ENCODE assay signal across 1 cellular context in the genomic region with DNA sequence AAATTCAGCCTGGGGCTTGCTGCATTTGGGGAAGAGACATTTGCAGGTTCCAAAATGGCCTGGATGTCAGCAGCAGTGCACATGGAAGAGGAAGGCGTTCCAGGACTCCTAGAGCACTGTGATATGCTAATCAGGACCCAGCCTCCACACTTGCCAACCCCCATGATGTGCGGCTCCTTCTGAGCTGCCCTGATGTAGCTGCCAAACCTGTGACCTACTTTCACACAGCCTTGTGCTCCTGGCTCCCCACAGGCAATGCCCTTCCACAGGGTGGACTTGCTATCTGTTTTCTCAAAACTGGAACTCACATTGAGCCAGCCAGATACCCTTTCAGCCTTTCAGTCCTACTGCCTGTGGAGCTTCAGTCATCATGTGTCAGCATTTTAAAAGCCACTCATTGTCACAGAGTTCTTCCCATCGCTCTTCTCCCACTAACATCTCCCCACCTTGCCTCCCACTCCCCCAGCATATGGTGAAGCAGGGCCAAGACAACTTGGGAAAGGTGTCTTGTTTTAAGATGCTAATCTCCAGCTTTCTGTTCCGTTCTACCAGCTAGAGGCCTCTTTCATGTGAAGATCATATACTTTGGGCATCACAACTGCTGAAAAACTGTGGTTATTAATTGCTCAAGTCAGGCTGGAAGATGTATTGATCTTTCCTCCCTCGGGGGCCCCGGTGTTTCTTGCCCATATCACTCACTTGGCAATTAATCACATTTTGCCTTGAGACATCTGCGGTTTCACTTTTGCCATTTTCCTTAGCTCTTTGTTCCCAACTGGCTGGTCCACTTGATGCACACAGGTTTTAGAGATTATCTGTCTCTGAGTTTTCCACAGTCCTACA.
TF ChIP-seq lines count a peak whose summit lies in the region.

No MANE protein-coding gene starts in this region.

TF ChIP-seq in GM23338, 12 proteins besides CTCF, POLR2A, EP300 and RAD21:
- TF ChIP-seq, protein P1, sequence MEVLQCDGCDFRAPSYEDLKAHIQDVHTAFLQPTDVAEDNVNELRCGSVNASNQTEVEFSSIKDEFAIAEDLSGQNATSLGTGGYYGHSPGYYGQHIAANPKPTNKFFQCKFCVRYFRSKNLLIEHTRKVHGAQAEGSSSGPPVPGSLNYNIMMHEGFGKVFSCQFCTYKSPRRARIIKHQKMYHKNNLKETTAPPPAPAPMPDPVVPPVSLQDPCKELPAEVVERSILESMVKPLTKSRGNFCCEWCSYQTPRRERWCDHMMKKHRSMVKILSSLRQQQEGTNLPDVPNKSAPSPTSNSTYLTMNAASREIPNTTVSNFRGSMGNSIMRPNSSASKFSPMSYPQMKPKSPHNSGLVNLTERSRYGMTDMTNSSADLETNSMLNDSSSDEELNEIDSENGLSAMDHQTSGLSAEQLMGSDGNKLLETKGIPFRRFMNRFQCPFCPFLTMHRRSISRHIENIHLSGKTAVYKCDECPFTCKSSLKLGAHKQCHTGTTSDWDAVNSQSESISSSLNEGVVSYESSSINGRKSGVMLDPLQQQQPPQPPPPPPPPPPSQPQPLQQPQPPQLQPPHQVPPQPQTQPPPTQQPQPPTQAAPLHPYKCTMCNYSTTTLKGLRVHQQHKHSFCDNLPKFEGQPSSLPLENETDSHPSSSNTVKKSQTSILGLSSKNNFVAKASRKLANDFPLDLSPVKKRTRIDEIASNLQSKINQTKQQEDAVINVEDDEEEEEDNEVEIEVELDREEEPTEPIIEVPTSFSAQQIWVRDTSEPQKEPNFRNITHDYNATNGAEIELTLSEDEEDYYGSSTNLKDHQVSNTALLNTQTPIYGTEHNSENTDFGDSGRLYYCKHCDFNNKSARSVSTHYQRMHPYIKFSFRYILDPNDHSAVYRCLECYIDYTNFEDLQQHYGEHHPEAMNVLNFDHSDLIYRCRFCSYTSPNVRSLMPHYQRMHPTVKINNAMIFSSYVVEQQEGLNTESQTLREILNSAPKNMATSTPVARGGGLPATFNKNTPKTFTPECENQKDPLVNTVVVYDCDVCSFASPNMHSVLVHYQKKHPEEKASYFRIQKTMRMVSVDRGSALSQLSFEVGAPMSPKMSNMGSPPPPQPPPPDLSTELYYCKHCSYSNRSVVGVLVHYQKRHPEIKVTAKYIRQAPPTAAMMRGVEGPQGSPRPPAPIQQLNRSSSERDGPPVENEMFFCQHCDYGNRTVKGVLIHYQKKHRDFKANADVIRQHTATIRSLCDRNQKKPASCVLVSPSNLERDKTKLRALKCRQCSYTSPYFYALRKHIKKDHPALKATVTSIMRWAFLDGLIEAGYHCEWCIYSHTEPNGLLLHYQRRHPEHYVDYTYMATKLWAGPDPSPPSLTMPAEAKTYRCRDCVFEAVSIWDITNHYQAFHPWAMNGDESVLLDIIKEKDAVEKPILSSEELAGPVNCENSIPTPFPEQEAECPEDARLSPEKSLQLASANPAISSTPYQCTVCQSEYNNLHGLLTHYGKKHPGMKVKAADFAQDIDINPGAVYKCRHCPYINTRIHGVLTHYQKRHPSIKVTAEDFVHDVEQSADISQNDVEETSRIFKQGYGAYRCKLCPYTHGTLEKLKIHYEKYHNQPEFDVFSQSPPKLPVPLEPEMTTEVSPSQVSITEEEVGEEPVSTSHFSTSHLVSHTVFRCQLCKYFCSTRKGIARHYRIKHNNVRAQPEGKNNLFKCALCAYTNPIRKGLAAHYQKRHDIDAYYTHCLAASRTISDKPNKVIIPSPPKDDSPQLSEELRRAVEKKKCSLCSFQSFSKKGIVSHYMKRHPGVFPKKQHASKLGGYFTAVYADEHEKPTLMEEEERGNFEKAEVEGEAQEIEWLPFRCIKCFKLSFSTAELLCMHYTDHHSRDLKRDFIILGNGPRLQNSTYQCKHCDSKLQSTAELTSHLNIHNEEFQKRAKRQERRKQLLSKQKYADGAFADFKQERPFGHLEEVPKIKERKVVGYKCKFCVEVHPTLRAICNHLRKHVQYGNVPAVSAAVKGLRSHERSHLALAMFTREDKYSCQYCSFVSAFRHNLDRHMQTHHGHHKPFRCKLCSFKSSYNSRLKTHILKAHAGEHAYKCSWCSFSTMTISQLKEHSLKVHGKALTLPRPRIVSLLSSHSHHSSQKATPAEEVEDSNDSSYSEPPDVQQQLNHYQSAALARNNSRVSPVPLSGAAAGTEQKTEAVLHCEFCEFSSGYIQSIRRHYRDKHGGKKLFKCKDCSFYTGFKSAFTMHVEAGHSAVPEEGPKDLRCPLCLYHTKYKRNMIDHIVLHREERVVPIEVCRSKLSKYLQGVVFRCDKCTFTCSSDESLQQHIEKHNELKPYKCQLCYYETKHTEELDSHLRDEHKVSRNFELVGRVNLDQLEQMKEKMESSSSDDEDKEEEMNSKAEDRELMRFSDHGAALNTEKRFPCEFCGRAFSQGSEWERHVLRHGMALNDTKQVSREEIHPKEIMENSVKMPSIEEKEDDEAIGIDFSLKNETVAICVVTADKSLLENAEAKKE (CRISPR knock-in tag; IDR thresholded peaks at IDR 0.05) = no peak
- TF ChIP-seq ZNF331 (CRISPR knock-in tag; IDR thresholded peaks at IDR 0.05; ENCODE audit: low read depth) = no peak
- TF ChIP-seq STAT1 (IDR thresholded peaks at IDR 0.05; ENCODE audit: unreplicated experiment) = no peak
- TF ChIP-seq POLR2AphosphoS5 (IDR thresholded peaks at IDR 0.05; ENCODE audit: low read depth) = no peak
- no peak for TF ChIP-seq EZH2 (IDR thresholded peaks at IDR 0.05; ENCODE audit: low read depth, unreplicated experiment)
- TF ChIP-seq, protein P2, sequence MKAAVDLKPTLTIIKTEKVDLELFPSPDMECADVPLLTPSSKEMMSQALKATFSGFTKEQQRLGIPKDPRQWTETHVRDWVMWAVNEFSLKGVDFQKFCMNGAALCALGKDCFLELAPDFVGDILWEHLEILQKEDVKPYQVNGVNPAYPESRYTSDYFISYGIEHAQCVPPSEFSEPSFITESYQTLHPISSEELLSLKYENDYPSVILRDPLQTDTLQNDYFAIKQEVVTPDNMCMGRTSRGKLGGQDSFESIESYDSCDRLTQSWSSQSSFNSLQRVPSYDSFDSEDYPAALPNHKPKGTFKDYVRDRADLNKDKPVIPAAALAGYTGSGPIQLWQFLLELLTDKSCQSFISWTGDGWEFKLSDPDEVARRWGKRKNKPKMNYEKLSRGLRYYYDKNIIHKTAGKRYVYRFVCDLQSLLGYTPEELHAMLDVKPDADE (IDR thresholded peaks at IDR 0.05) = no peak
- TF ChIP-seq, protein P3, sequence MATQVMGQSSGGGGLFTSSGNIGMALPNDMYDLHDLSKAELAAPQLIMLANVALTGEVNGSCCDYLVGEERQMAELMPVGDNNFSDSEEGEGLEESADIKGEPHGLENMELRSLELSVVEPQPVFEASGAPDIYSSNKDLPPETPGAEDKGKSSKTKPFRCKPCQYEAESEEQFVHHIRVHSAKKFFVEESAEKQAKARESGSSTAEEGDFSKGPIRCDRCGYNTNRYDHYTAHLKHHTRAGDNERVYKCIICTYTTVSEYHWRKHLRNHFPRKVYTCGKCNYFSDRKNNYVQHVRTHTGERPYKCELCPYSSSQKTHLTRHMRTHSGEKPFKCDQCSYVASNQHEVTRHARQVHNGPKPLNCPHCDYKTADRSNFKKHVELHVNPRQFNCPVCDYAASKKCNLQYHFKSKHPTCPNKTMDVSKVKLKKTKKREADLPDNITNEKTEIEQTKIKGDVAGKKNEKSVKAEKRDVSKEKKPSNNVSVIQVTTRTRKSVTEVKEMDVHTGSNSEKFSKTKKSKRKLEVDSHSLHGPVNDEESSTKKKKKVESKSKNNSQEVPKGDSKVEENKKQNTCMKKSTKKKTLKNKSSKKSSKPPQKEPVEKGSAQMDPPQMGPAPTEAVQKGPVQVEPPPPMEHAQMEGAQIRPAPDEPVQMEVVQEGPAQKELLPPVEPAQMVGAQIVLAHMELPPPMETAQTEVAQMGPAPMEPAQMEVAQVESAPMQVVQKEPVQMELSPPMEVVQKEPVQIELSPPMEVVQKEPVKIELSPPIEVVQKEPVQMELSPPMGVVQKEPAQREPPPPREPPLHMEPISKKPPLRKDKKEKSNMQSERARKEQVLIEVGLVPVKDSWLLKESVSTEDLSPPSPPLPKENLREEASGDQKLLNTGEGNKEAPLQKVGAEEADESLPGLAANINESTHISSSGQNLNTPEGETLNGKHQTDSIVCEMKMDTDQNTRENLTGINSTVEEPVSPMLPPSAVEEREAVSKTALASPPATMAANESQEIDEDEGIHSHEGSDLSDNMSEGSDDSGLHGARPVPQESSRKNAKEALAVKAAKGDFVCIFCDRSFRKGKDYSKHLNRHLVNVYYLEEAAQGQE (IDR thresholded peaks at IDR 0.05; ENCODE audit: unreplicated experiment) = no peak
- TF ChIP-seq CREB1 (CRISPR knock-in tag; IDR thresholded peaks at IDR 0.05; ENCODE audit: low read depth) = no peak
- TF ChIP-seq EZH2phosphoT487 (IDR thresholded peaks at IDR 0.05; ENCODE audit: unreplicated experiment) = no peak
- TF ChIP-seq JUNB (IDR thresholded peaks at IDR 0.05; ENCODE audit: unreplicated experiment) = no peak
- TF ChIP-seq NANOG (IDR thresholded peaks at IDR 0.05; ENCODE audit: borderline replicate concordance) = no peak
